ENCODE assay signal across 19 cellular contexts in the genomic region with DNA sequence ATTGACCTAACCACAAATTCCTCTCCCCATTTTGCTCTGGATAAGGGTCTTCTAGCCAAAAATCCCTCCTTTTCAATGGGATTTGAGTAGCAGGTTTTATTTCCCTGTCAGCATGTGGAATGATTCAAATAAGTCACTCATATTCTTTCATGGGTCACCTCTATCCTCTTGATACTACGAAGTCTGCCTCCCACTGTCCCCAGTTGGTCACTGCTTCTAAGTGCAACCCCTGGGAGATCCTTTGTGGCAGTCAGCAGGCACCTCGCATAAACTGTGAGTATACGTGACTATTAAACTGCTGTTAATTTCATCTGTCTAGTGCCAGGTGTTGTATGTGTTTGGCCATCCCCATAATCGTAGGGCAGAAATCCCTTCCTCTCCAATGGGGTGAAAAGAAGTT.
"Had no signal": no experiment of that assay in that cellular context is flagged by ENCODE, and none has a peak within 500 bp of the region (broad histone marks: within the 10 kb centered on the region; RNA-seq: fewer than 3 reads in every experiment).

No MANE protein-coding gene starts in this region.

- H3K27ac Mint-ChIP-seq: naive B cell, nephron had no signal

- H3K27me3 ChIP-seq: dorsolateral prefrontal cortex, esophagus muscularis mucosa, gastrocnemius medialis, heart right ventricle had no signal

- H3K9me3 ChIP-seq: esophagus muscularis mucosa, gastrocnemius medialis, heart right ventricle, left ventricle myocardium inferior, lower lobe of right lung had no signal

- H3K36me3 Mint-ChIP-seq: naive B cell had no signal

- H3K4me3 Mint-ChIP-seq: naive B cell, nephron had no signal

- DNase-seq: cortex of kidney; dorsolateral prefrontal cortex; effector CD8-positive, alpha-beta T cell; gastrocnemius medialis; heart right ventricle; hypothalamus; kidney; left cardiac atrium; left ventricle myocardium inferior; lower lobe of right lung; naive B cell; posterior cingulate gyrus; stimulated activated CD4-positive, alpha-beta T cell treated with anti-CD3 and anti-CD28 coated beads, Interleukin-2, amount 100 ng/mL, for 24 hours; stimulated activated naive CD4-positive, alpha-beta T cell treated with Interleukin-2 at 50 U/mL for 16 hours; trophoblast cell had no signal

- H3K4me3 ChIP-seq: dorsolateral prefrontal cortex, esophagus muscularis mucosa, gastrocnemius medialis, heart right ventricle, left ventricle myocardium inferior, lower lobe of right lung had no signal

- H3K4me1 Mint-ChIP-seq: naive B cell, nephron had no signal

- H3K9me3 Mint-ChIP-seq: nephron had no signal

- H3K27me3 Mint-ChIP-seq: naive B cell had no signal

- H3K4me1 ChIP-seq: esophagus muscularis mucosa, gastrocnemius medialis, heart right ventricle, left ventricle myocardium inferior, lower lobe of right lung had no signal

- H3K36me3 ChIP-seq: esophagus muscularis mucosa, gastrocnemius medialis, heart right ventricle, left ventricle myocardium inferior, lower lobe of right lung had no signal

- H3K27ac ChIP-seq: dorsolateral prefrontal cortex, epithelial cell of prostate, esophagus muscularis mucosa, gastrocnemius medialis, heart right ventricle, left ventricle myocardium inferior, lower lobe of right lung had no signal

- ATAC-seq: gastrocnemius medialis, heart right ventricle, left cardiac atrium, lower lobe of right lung, sciatic nerve had no signal

- FAIRE-seq: kidney had no signal
